Comparison of ENCODE assay signal across 4 cellular contexts in the genomic region with DNA sequence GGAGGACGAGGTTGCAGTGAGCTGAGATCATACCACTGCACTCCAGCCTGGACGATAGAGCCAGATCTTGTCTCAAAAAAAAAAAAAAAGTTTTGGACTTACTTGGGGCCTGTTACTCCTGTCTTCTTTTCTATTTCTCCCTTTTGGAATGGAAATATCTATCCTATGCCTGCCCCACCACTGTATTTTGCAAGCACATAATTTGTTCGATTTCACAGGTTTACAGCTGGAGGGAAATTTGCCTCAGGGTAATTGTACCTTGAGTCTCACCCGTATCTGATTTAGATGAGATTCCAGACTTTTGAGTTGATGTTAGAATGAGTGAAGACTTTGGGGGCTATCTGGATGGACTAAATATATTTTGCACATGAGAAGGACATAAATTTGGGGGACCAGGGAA. TPM values are rescaled to one million over a fixed set of nuclear protein-coding genes. Genes with fewer than 3 reads are reported as not detected.
"Had no signal": no experiment of that assay in that cellular context is flagged by ENCODE, and none has a peak within 500 bp of the region (broad histone marks: within the 10 kb centered on the region; RNA-seq: fewer than 3 reads in every experiment).

No MANE protein-coding gene starts in this region.

- H3K4me3 ChIP-seq: GM12878 had no signal

- DNase-seq: GDM1, GF-D8 had no signal

RNA-seq across cellular contexts. Expression of a gene that starts 8.5 kb away (rescaled TPM):
- total RNA-seq: G401, GM12878 had no signal

RNA-seq across cellular contexts. Expression of a gene that starts 34.4 kb away (rescaled TPM):
- total RNA-seq: G401, GM12878 had no signal
